Comparison of ENCODE assay signal across 8 cellular contexts in the genomic region with DNA sequence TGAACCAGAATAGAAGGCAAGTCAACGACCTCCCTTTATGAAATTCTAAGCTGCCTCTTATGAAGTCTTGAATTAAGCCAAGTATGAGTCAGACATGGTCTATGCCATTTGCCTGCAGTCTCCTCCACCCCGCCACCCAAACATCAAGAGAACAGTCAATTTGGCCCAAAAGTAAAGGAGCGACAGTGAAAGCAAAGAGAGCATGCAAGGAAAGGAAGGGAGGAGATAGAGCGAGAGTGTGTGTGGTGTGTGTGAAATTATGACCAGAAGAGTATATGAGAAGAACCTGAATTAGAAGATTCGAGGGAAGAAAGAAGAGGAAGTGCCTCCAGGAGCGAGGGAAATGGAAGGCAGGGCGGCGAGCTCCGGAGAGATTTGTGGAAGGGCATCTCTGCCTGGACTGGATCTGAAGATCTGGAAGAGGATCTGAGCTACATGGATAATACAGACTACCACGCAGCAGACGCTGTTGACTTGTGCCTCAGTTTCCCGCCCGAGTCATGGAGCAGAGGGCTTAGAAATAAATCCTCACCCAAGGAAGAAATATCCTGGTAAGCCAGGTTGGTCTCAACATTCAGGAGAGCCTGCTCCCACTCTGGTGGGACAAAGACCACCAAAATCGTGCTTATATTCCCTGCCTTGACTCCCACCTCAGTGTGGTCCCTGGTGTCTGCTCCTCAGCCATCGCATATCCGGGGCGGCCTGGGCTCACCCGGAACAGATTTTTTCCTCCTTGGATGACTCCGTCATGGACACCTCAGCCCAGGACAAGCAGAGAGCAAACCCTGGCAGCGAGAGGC. TPM values are rescaled to one million over a fixed set of nuclear protein-coding genes. Genes with fewer than 3 reads are reported as not detected.
A peak's percentile ranks its signal among the peaks of the same experiment; 100 is the strongest.
DNase-seq lines count a peak whose midpoint lies in the region; ATAC-seq and TF ChIP-seq lines count a peak whose summit lies in the region.

No MANE protein-coding gene starts in this region.

- H3K4me3 ChIP-seq in GM12864 (ENCODE audit: low read depth, low read length), result peak overlapping the region; percentile 95
- H3K4me3 ChIP-seq in WERI-Rb-1 (ENCODE audit: low read depth, low read length), result peak overlapping the region; percentile 84
- H3K4me3 ChIP-seq in fibroblast of pulmonary artery (replicated peaks; ENCODE audit: low read depth, low read length), result peak overlapping the region; percentile 100

- H3K27me3 ChIP-seq in WERI-Rb-1 (ENCODE audit: insufficient read depth, low read depth, severe bottlenecking), result no peaks in the 10 kb centered on the region

- DNase-seq in GM12864 (ENCODE audit: low read depth) (no peak), HS-27A (ENCODE audit: low read depth) (peak; percentile 9), WERI-Rb-1 (no peak), fibroblast of pulmonary artery (ENCODE audit: low read depth) (peak; percentile 15), osteocyte (ENCODE audit: extremely low spot score, unreplicated experiment) (no peak), NCI-H345 (lab: John Stamatoyannopoulos, UW) (no peak)

- no peaks in the 10 kb centered on the region for H3K9me3 Mint-ChIP-seq in osteocyte (ENCODE audit: unreplicated experiment)

- H3K27ac Mint-ChIP-seq in osteocyte (ENCODE audit: unreplicated experiment), result peak overlapping the region; percentile 97

- H3K9me3 ChIP-seq in WERI-Rb-1 (ENCODE audit: severe bottlenecking), result no peaks in the 10 kb centered on the region

- ATAC-seq in HG03196 (IDR thresholded peaks at IDR 0.05; ENCODE audit: unreplicated experiment), result no peak
- ATAC-seq in GM21367 (IDR thresholded peaks at IDR 0.05; ENCODE audit: unreplicated experiment), result no peak

- H3K27ac ChIP-seq in WERI-Rb-1, result peak overlapping the region; percentile 95

- H3K4me3 Mint-ChIP-seq in osteocyte (ENCODE audit: unreplicated experiment), result peak overlapping the region; percentile 87

- peaks cover 8% of the 10 kb centered on the region for H3K36me3 Mint-ChIP-seq in osteocyte (ENCODE audit: unreplicated experiment)

- TF ChIP-seq CTCF in GM12864 (IDR thresholded peaks at IDR 0.05; ENCODE audit: low read depth, low read length, missing control alignments) (no peak), WERI-Rb-1 (IDR thresholded peaks at IDR 0.05; ENCODE audit: low read depth, low read length) (no peak), fibroblast of pulmonary artery (IDR thresholded peaks at IDR 0.05; ENCODE audit: low read length, missing control alignments) (no peak), osteocyte (IDR thresholded peaks at IDR 0.05) (no peak)

- H3K36me3 ChIP-seq in WERI-Rb-1, result peaks cover 37% of the 10 kb centered on the region

- peaks cover 29% of the 10 kb centered on the region for H3K4me1 Mint-ChIP-seq in osteocyte (ENCODE audit: unreplicated experiment)

- H3K27me3 Mint-ChIP-seq in osteocyte (ENCODE audit: unreplicated experiment), result no peaks in the 10 kb centered on the region

RNA-seq across cellular contexts. Expression of a gene that starts 0.5 kb away (rescaled TPM):
- 28.5 and 32.6 TPM in 2 replicates for total RNA-seq in osteocyte

RNA-seq across cellular contexts. Expression of a gene that starts 0.8 kb away (rescaled TPM):
- 26.3 and 29.1 TPM in 2 replicates for total RNA-seq in osteocyte

Comparison
In these comparisons a context has a peak if more than half of its experiments do, and no peak if none do; other contexts are left out.
1. DNase-seq: peak in HS-27A (single experiment) and fibroblast of pulmonary artery (single experiment); none in GM12864 (single experiment), WERI-Rb-1 (single experiment), osteocyte (single experiment) and NCI-H345 (single experiment).
2. Peak in every context shown above with its lines, with median percentiles within 50 percentile points of each other: H3K4me3 ChIP-seq.